Comparison of ENCODE assay signal across 24 cellular contexts in genomic region chr1:94627771-94628170, GRCh38.
DNase-seq lines count a peak whose midpoint lies in the region; ATAC-seq and TF ChIP-seq lines count a peak whose summit lies in the region.
"Had no signal": no experiment of that assay in that cellular context is flagged by ENCODE, and none has a peak within 500 bp of the region (broad histone marks: within the 10 kb centered on the region; RNA-seq: fewer than 3 reads in every experiment).

No MANE protein-coding gene starts in this region.

- H3K27ac Mint-ChIP-seq in stimulated activated naive CD8-positive, alpha-beta T cell treated with anti-CD3 and anti-CD28 coated beads, Interleukin-15, amount 100 ng/mL, for 72 hours: no peak overlapping the region
- no peak overlapping the region for H3K27ac Mint-ChIP-seq in osteocyte (ENCODE audit: unreplicated experiment)
- H3K27ac Mint-ChIP-seq: B cell; CD4-positive, alpha-beta T cell; CD8-positive, alpha-beta T cell had no signal

- no peak overlapping the region for H3K4me2 ChIP-seq in trophoblast cell (ENCODE audit: low read length)
- H3K4me2 ChIP-seq: A549; BLaER1 treated with 17β-estradiol and CSF1 and Interleukin-3, amounts not matched to agents 10 nM and 100 nM had no signal

- H3K4me1 ChIP-seq in trophoblast cell (ENCODE audit: control insufficient read depth in 1 of 2, insufficient read depth in 2 of 2, low read length in 2 of 2): peaks cover 20 to 27% of the 10 kb centered on the region in 2 experiments
- H3K4me1 ChIP-seq: BLaER1 treated with 17β-estradiol and CSF1 and Interleukin-3, amounts not matched to agents 10 nM and 100 nM had no signal

- H2AK5ac ChIP-seq in trophoblast cell (ENCODE audit: low read length): no peak overlapping the region

- no peak overlapping the region for H2BK120ac ChIP-seq in trophoblast cell (ENCODE audit: insufficient read depth, low read length, poor library complexity)

- H3K9me3 Mint-ChIP-seq in stimulated activated naive CD8-positive, alpha-beta T cell treated with anti-CD3 and anti-CD28 coated beads, Interleukin-15, amount 100 ng/mL, for 72 hours: no peaks in the 10 kb centered on the region
- H3K9me3 Mint-ChIP-seq in osteocyte (ENCODE audit: unreplicated experiment): peaks cover 4% of the 10 kb centered on the region
- H3K9me3 Mint-ChIP-seq: CD4-positive, alpha-beta T cell; CD8-positive, alpha-beta T cell had no signal

- ATAC-seq in stimulated activated naive CD8-positive, alpha-beta T cell treated with anti-CD3 and anti-CD28 coated beads, Interleukin-15, amount 100 ng/mL, for 72 hours: peak; percentile 19
- no peak for ATAC-seq in stimulated activated naive CD8-positive, alpha-beta T cell treated with anti-CD3 and anti-CD28 coated beads, Interleukin-15, Interleukin-2, amounts not matched to agents 100 U/mL and 50 U/mL, for 24 hours
- ATAC-seq: A549; CD8-positive, alpha-beta T cell had no signal

- H3K27me3 Mint-ChIP-seq in stimulated activated naive CD8-positive, alpha-beta T cell treated with anti-CD3 and anti-CD28 coated beads, Interleukin-15, amount 100 ng/mL, for 72 hours: peaks cover 1% of the 10 kb centered on the region
- H3K27me3 Mint-ChIP-seq in osteocyte (ENCODE audit: unreplicated experiment): no peaks in the 10 kb centered on the region

- no CpG with 5 or more reads among the region's 7 CpGs for WGBS in trophoblast cell (ENCODE audit: extremely low coverage, insufficient coverage, insufficient read length)

- no peak overlapping the region for H2AFZ ChIP-seq in trophoblast cell (ENCODE audit: insufficient read depth, low read length, poor library complexity)

- H3K79me1 ChIP-seq in trophoblast cell (ENCODE audit: low read length): peaks cover 10% of the 10 kb centered on the region

- TF ChIP-seq CTCF in osteocyte (IDR thresholded peaks at IDR 0.05) (no peak), GM10266 (IDR thresholded peaks at IDR 0.05; ENCODE audit: control insufficient read depth, insufficient read depth, low read depth, missing control alignments) (no peak)

- H3K9me3 ChIP-seq in trophoblast cell (ENCODE audit: insufficient read depth, low read depth, low read length): no peaks in the 10 kb centered on the region
- H3K9me3 ChIP-seq: A549, Caco-2 had no signal

- no peak overlapping the region for H3K4me3 ChIP-seq in trophoblast cell (ENCODE audit: low read depth, low read length)
- H3K4me3 ChIP-seq: A549; BLaER1 treated with 17β-estradiol and CSF1 and Interleukin-3, amounts not matched to agents 10 nM and 100 nM had no signal

- H3K27ac ChIP-seq in trophoblast cell (ENCODE audit: low read depth, low read length): no peak overlapping the region
- H3K27ac ChIP-seq: 22Rv1; A549; BLaER1 treated with 17β-estradiol and CSF1 and Interleukin-3, amounts not matched to agents 10 nM and 100 nM; C4-2B had no signal

- DNase-seq in stimulated activated naive CD8-positive, alpha-beta T cell treated with anti-CD3 and anti-CD28 coated beads, Interleukin-15, amount 100 ng/mL, for 72 hours: no peak
- DNase-seq in stimulated activated naive CD8-positive, alpha-beta T cell treated with anti-CD3 and anti-CD28 coated beads, Interleukin-15, Interleukin-2, amounts not matched to agents 100 U/mL and 50 U/mL, for 24 hours: no peak
- peak; percentile 41 for DNase-seq in islet precursor cell
- peak; percentile 21 for DNase-seq in osteocyte (ENCODE audit: extremely low spot score, unreplicated experiment)
- peak; percentile 89 to 94 for DNase-seq in trophoblast cell
- DNase-seq in GM10266 (ENCODE audit: extremely low spot score): no peak
- no peak for DNase-seq in UCSD-AML1 (lab: John Stamatoyannopoulos, UW; ENCODE audit: unreplicated experiment)
- no peak for DNase-seq in NCI-H446 treated with DMSO at 0.1 percent for 48 hours (lab: John Stamatoyannopoulos, UW)
- DNase-seq: AML-193; Caco-2; Calu3; CD4-positive, alpha-beta T cell; CD8-positive, alpha-beta T cell; DMS153; DMS53; DMS79; DND-41; EL; GDM1 had no signal

- no peak overlapping the region for H4K12ac ChIP-seq in trophoblast cell (ENCODE audit: low read depth, low read length)

- H3K9ac ChIP-seq in trophoblast cell (ENCODE audit: low read length): no peak overlapping the region
- H3K9ac ChIP-seq: BLaER1 treated with 17β-estradiol and CSF1 and Interleukin-3, amounts not matched to agents 10 nM and 100 nM had no signal

- no peak overlapping the region for H2BK12ac ChIP-seq in trophoblast cell (ENCODE audit: low read length)

- no peak overlapping the region for H4K8ac ChIP-seq in trophoblast cell (ENCODE audit: low read depth, low read length)

- H3K36me3 Mint-ChIP-seq in osteocyte (ENCODE audit: unreplicated experiment): peaks cover 4% of the 10 kb centered on the region
- H3K36me3 Mint-ChIP-seq: CD8-positive, alpha-beta T cell had no signal

- H3K4ac ChIP-seq in trophoblast cell (ENCODE audit: low read depth, low read length): no peak overlapping the region

- H3K36me3 ChIP-seq in trophoblast cell (ENCODE audit: control insufficient read depth in 1 of 2, insufficient read depth in 2 of 2, low read length in 2 of 2): no peaks in the 10 kb centered on the region
- H3K36me3 ChIP-seq: BLaER1 treated with 17β-estradiol and CSF1 and Interleukin-3, amounts not matched to agents 10 nM and 100 nM had no signal

- no peak overlapping the region for H4K91ac ChIP-seq in trophoblast cell (ENCODE audit: low read depth, low read length)

- H3K4me3 Mint-ChIP-seq in stimulated activated naive CD8-positive, alpha-beta T cell treated with anti-CD3 and anti-CD28 coated beads, Interleukin-15, amount 100 ng/mL, for 72 hours: no peak overlapping the region
- no peak overlapping the region for H3K4me3 Mint-ChIP-seq in osteocyte (ENCODE audit: unreplicated experiment)
- H3K4me3 Mint-ChIP-seq: B cell; CD4-positive, alpha-beta T cell; CD8-positive, alpha-beta T cell had no signal

- H3K79me2 ChIP-seq in trophoblast cell (ENCODE audit: control insufficient read depth, insufficient read depth, low read length, poor library complexity): no peaks in the 10 kb centered on the region

- no peak overlapping the region for H3K23ac ChIP-seq in trophoblast cell (ENCODE audit: low read length)

- no peak overlapping the region for H2BK5ac ChIP-seq in trophoblast cell (ENCODE audit: low read depth, low read length, poor library complexity)

- no peaks in the 10 kb centered on the region for H3K4me1 Mint-ChIP-seq in stimulated activated naive CD8-positive, alpha-beta T cell treated with anti-CD3 and anti-CD28 coated beads, Interleukin-15, amount 100 ng/mL, for 72 hours
- peaks cover 16% of the 10 kb centered on the region for H3K4me1 Mint-ChIP-seq in osteocyte (ENCODE audit: unreplicated experiment)
- H3K4me1 Mint-ChIP-seq: B cell had no signal

- no peaks in the 10 kb centered on the region for H3K27me3 ChIP-seq in trophoblast cell (ENCODE audit: insufficient read depth, low read length)
- H3K27me3 ChIP-seq: BLaER1 treated with 17β-estradiol and CSF1 and Interleukin-3, amounts not matched to agents 10 nM and 100 nM had no signal

- no peak overlapping the region for H3K14ac ChIP-seq in trophoblast cell (ENCODE audit: low read length)

- H3K18ac ChIP-seq in trophoblast cell (ENCODE audit: low read length): no peak overlapping the region

Comparison
In these comparisons a context has a peak if more than half of its experiments do, and no peak if none do; other contexts are left out.
1. DNase-seq: peak in islet precursor cell (single experiment), osteocyte (single experiment) and trophoblast cell (2 of 2); none in stimulated activated naive CD8-positive, alpha-beta T cell treated with anti-CD3 and anti-CD28 coated beads, Interleukin-15, amount 100 ng/mL, for 72 hours (0 of 2), stimulated activated naive CD8-positive, alpha-beta T cell treated with anti-CD3 and anti-CD28 coated beads, Interleukin-15, Interleukin-2, amounts not matched to agents 100 U/mL and 50 U/mL, for 24 hours (single experiment), GM10266 (single experiment), UCSD-AML1 (single experiment) and NCI-H446 treated with DMSO at 0.1 percent for 48 hours (single experiment).